8 cellular contexts compared by ENCODE assay signal in the genomic region with DNA sequence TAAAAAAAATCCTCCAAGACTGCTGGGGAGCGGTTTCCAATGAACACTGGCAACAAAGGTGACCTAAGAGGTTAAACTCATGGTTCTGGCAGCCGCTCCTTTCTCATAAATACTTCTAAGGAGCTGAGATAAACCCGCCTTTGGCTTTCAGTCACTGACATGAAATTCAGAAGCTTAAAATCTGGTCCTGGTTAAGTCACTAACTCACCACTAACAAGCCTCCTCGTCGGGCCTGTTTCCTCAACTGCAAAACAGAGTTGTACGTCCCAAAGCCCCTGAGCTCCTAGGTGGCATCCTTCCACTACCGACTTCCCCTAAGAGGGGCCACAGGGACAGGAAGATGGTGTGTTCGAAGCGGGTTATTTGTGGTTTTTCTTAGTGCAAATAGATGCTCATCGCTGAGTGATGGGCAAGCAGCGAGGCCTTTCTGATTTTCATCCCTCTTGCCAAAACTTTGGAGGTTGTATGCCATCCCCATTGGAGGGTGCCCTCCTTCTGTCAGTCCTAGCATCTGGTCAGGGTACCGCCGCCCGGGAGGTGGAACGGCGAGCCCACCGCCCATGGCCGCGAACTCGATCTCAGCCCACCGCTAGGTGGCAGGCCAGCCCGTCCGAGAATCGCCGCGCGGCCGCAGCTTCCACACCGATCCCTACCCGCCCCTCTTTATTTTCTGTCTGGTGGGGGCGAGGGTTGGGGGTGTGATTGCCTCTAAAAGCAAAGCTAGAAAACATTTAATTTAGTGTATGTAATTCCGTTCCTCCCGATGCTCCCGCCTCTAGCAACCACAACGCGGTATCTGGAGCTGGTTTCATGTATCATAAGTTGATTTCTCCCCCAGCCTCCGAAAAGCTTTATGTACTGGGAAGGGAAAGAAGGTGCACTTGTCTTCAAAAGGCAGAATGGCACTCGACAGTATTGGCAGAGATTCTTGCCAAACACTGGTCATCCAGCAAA. TPM values are rescaled to one million over a fixed set of nuclear protein-coding genes. Genes with fewer than 3 reads are reported as not detected.
DNase-seq lines count a peak whose midpoint lies in the region; ATAC-seq and TF ChIP-seq lines count a peak whose summit lies in the region.

No MANE protein-coding gene starts in this region.

- peak; percentile 85 for TF ChIP-seq CTCF in AG09319 (IDR thresholded peaks at IDR 0.05; ENCODE audit: low read depth, low read length)

- H3K4me1 Mint-ChIP-seq in naive thymus-derived CD4-positive, alpha-beta T cell = peaks cover 31 to 74% (median 46%) of the 10 kb centered on the region in 7 donors

- intact Hi-C loops in naive thymus-derived CD4-positive, alpha-beta T cell (cut with micrococcal nuclease) = loop anchor here (1.0 to 10.0 kb wide), 9 partner anchors 664 to 1803 kb away; partner anchors contain the start of gene TRA2B (in 1 of the 2)

- H3K36me3 ChIP-seq in H7 (replicated peaks; ENCODE audit: control insufficient read depth, insufficient read depth, low read length) (no peaks in the 10 kb centered on the region), subcutaneous abdominal adipose tissue (ENCODE audit: control insufficient read depth in 5 of 5, insufficient read depth in 5 of 5, low read length in 5 of 5) (no peaks in the 10 kb centered on the region)
- H3K36me3 ChIP-seq in naive thymus-derived CD4-positive, alpha-beta T cell (ENCODE audit: control insufficient read depth in 2 of 3, insufficient read depth in 3 of 3, low read length in 3 of 3) = peaks cover 0 to 8% (median 0%) of the 10 kb centered on the region in 3 experiments

- H3K27me3 ChIP-seq in H7 (ENCODE audit: control insufficient read depth, insufficient read depth, low read length) (peaks cover 34% of the 10 kb centered on the region), subcutaneous abdominal adipose tissue (ENCODE audit: control insufficient read depth in 5 of 5, insufficient read depth in 4 of 5, low read length in 5 of 5) (no peaks in the 10 kb centered on the region)
- H3K27me3 ChIP-seq in naive thymus-derived CD4-positive, alpha-beta T cell (ENCODE audit: control insufficient read depth in 2 of 2, insufficient read depth in 2 of 2, low read length in 2 of 2) = no peaks in the 10 kb centered on the region

- peak overlapping the region; percentile 72 for H3K27ac ChIP-seq in naive thymus-derived CD4-positive, alpha-beta T cell (ENCODE audit: low read depth, low read length)
- peak overlapping the region; percentile 100 for H3K27ac ChIP-seq in subcutaneous abdominal adipose tissue (ENCODE audit: low read depth, low read length)

- peaks cover 0 to 18% (median 0%) of the 10 kb centered on the region in 5 donors for H3K27me3 Mint-ChIP-seq in naive thymus-derived CD4-positive, alpha-beta T cell

- peak overlapping the region; percentile 77 to 100 (median 89) for H3K9ac ChIP-seq in subcutaneous abdominal adipose tissue (ENCODE audit: low read length in 5 of 5)

- DNase-seq in AG09319 (ENCODE audit: extremely low read depth, low read depth) = no peak
- DNase-seq in H7 = peak; percentile 88
- peak; percentile 45 for DNase-seq in OCI-M1 (lab: John Stamatoyannopoulos, UW)
- DNase-seq in activated T-helper 9 cell treated with anti-CD3 and anti-CD28 coated beads, Interleukin-2, amount 50 U/mL, for 16 hours (ENCODE audit: low read depth) = peak; percentile 65
- peak; percentile 95 for DNase-seq in fibroblast of peridontal ligament (ENCODE audit: extremely low read depth)
- peak in 8 of 9 donors; percentile 47 to 75 (median 58) for DNase-seq in naive thymus-derived CD4-positive, alpha-beta T cell

- CTCF ChIA-PET in naive thymus-derived CD4-positive, alpha-beta T cell (lab: Charles Lee) = interaction anchor here (0.6 to 8.2 kb wide), 57 partner anchors 8 to 1688 kb away, joined by 3 to 322 read pairs (median 4); partner anchors contain the start of gene LPP

- H3K4me3 ChIP-seq in H7 (ENCODE audit: insufficient read depth, low read depth, low read length) = peak overlapping the region; percentile 48
- peak overlapping the region; percentile 79 for H3K4me3 ChIP-seq in naive thymus-derived CD4-positive, alpha-beta T cell (ENCODE audit: low read length)
- H3K4me3 ChIP-seq in subcutaneous abdominal adipose tissue (ENCODE audit: low read depth in 1 of 5, low read length in 5 of 5) = peak overlapping the region; percentile 74 to 98 (median 95)

- H3K9me3 Mint-ChIP-seq in naive thymus-derived CD4-positive, alpha-beta T cell = no peaks in the 10 kb centered on the region

- POLR2A ChIA-PET in naive thymus-derived CD4-positive, alpha-beta T cell (lab: Charles Lee) = interaction anchor here (0.5 to 3.8 kb wide), 11 partner anchors 28 to 1406 kb away, joined by 3 to 33 read pairs (median 4); partner anchors contain the start of gene LPP

- peak overlapping the region; percentile 86 to 100 (median 98) for H3K4me3 Mint-ChIP-seq in naive thymus-derived CD4-positive, alpha-beta T cell

- H3K9me3 ChIP-seq in naive thymus-derived CD4-positive, alpha-beta T cell (ENCODE audit: control insufficient read depth in 2 of 3, low read length in 3 of 3) = no peaks in the 10 kb centered on the region
- no peaks in the 10 kb centered on the region for H3K9me3 ChIP-seq in subcutaneous abdominal adipose tissue (ENCODE audit: control insufficient read depth in 5 of 5, low read length in 5 of 5)

- peak overlapping the region; percentile 93 to 100 (median 100) for H3K27ac Mint-ChIP-seq in naive thymus-derived CD4-positive, alpha-beta T cell

- peak; percentile 14 for ATAC-seq in naive thymus-derived CD4-positive, alpha-beta T cell
- no peak for ATAC-seq in GM21526 (IDR thresholded peaks at IDR 0.05; ENCODE audit: low FRiP score, unreplicated experiment)

- H3K4me1 ChIP-seq in naive thymus-derived CD4-positive, alpha-beta T cell (ENCODE audit: control insufficient read depth in 2 of 2, insufficient read depth in 2 of 2, low read length in 2 of 2) = peaks cover 12 to 23% of the 10 kb centered on the region in 2 donors
- H3K4me1 ChIP-seq in subcutaneous abdominal adipose tissue (ENCODE audit: control insufficient read depth in 5 of 5, insufficient read depth in 5 of 5, low read length in 5 of 5) = peaks cover 18 to 57% (median 51%) of the 10 kb centered on the region in 5 donors

- H3K36me3 Mint-ChIP-seq in naive thymus-derived CD4-positive, alpha-beta T cell = peaks cover 0 to 14% (median 0%) of the 10 kb centered on the region in 5 donors

RNA-seq across cellular contexts. Expression of gene BCL6, which starts 4.5 kb away (rescaled TPM):
- 2.8 and 6.8 TPM in 2 replicates for total RNA-seq in H7 (2014; rRNA removed; shearing (Covaris generic))
- 100 to 1,000 TPM in 1 of 5 experiments, 10 to 100 TPM in 4; 13.4 to 154 (median 29.5) TPM for total RNA-seq in naive thymus-derived CD4-positive, alpha-beta T cell
- 1 to 10 TPM in 1 of 2 donors, under 1 TPM in 1; 0.63 to 2.4 TPM for polyA plus RNA-seq in naive thymus-derived CD4-positive, alpha-beta T cell

RNA-seq across cellular contexts. Expression of gene RTP2, which starts 38.4 kb away (rescaled TPM):
- total RNA-seq in H7 (2014; rRNA removed; shearing (Covaris generic)) = not detected in 2 replicates
- total RNA-seq in naive thymus-derived CD4-positive, alpha-beta T cell = not detected
- polyA plus RNA-seq in naive thymus-derived CD4-positive, alpha-beta T cell = not detected
